In the genomic region with DNA sequence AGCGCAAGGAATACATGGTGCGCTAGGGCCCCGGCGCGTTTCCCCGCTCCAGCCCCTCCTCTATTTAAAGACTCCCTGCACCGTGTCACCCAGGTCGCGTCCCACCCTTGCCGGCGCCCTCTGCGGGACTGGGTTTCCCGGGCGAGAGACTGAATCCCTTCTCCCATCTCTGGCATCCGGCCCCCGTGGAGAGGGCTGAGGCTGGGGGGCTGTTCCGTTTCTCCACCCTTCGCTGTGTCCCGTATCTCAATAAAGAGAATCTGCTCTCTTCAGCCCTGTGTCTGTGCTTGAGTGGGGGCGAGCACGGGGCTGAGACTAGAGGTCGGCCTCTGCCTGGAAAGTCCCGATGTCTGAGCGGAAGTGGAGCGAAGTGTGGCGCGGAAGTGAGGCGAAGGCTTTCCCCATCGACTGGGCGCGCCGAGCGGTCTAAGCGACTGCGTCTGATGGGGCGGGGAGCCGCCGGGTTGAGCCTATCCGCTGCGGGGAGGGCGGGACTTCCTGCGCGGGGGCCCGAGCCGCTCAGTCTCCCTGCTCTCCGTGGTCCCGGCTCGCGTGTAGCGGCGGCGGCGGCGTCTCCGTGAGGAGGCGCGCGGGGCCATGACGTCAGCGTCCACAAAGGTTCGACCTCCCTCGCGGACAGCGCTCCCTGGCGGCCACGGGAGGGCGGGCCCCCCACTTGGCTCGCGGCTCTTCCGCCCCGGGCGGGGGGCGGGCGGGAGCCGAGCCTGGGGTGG, we compare ENCODE assay signal across 1 cellular context.
TF ChIP-seq lines count a peak whose summit lies in the region.

No MANE protein-coding gene starts in this region.

TF ChIP-seq in HepG2, 621 proteins besides CTCF, POLR2A, EP300 and RAD21 (continues in another document):
- TF ChIP-seq CBFB (CRISPR knock-in tag; IDR thresholded peaks at IDR 0.05) (peak; percentile 59; the same call in 1 of the 2 replicates), ZNF329 (CRISPR knock-in tag; IDR thresholded peaks at IDR 0.05; ENCODE audit: low read depth) (0 out of 2 replicates have a peak, but pooled peaks have one; percentile 59), PRDM4 (CRISPR knock-in tag; IDR thresholded peaks at IDR 0.05; ENCODE audit: borderline replicate concordance) (0 out of 2 replicates have a peak, but pooled peaks have one; percentile 23), CBX2 (IDR thresholded peaks at IDR 0.05; ENCODE audit: low read depth, low read length) (no peak), CBX2 (CRISPR knock-in tag; IDR thresholded peaks at IDR 0.05; ENCODE audit: low read depth) (no peak), FUBP1 (CRISPR knock-in tag; IDR thresholded peaks at IDR 0.05; ENCODE audit: borderline replicate concordance) (peak; percentile 78; the same call in 1 of the 2 replicates), U2AF1 (optimal IDR thresholded peaks at IDR 0.05; ENCODE audit: low read depth, low read length) (peak; percentile 35), RFX1 (IDR thresholded peaks at IDR 0.05) (no peak), ZSCAN25 (CRISPR knock-in tag; IDR thresholded peaks at IDR 0.05) (peak; percentile 66; the same call in 1 of the 2 replicates), GABPA (IDR thresholded peaks at IDR 0.05; ENCODE audit: low read depth, low read length) (peak; percentile 84), GABPA (CRISPR knock-in tag; IDR thresholded peaks at IDR 0.05; ENCODE audit: low read depth) (peak; percentile 94), ZFP62 (CRISPR knock-in tag; IDR thresholded peaks at IDR 0.05) (no peak), CBX5 (CRISPR knock-in tag; IDR thresholded peaks at IDR 0.05; ENCODE audit: borderline replicate concordance) (no peak), PPARG (CRISPR knock-in tag; conservative IDR thresholded peaks at IDR 0.05) (no peak), ZFYVE20 (CRISPR knock-in tag; IDR thresholded peaks at IDR 0.05; ENCODE audit: borderline replicate concordance, low read depth) (no peak), ZBTB39 (CRISPR knock-in tag; IDR thresholded peaks at IDR 0.05) (0 out of 2 replicates have a peak, but pooled peaks have one; percentile 73), FLYWCH1 (CRISPR knock-in tag; IDR thresholded peaks at IDR 0.05) (no peak), CEBPB (IDR thresholded peaks at IDR 0.05; ENCODE audit: borderline replicate concordance, low read depth, low read length) (peak; percentile 15; the same call in 1 of the 2 replicates), PAXIP1 (CRISPR knock-in tag; conservative IDR thresholded peaks at IDR 0.05) (peak; percentile 60), CSRNP1 (CRISPR knock-in tag; IDR thresholded peaks at IDR 0.05) (0 out of 2 replicates have a peak, but pooled peaks have one; percentile 10), HDAC6 (IDR thresholded peaks at IDR 0.05; ENCODE audit: low read depth, low read length) (no peak), ZNF704 (CRISPR knock-in tag; IDR thresholded peaks at IDR 0.05; ENCODE audit: borderline replicate concordance) (no peak), NR1H2 (CRISPR knock-in tag; IDR thresholded peaks at IDR 0.05; ENCODE audit: borderline replicate concordance, low read depth) (no peak; the same call in 1 of the 2 replicates), GFI1 (CRISPR knock-in tag; IDR thresholded peaks at IDR 0.05; ENCODE audit: borderline replicate concordance) (peak; percentile 63; the same call in 1 of the 2 replicates), ZSCAN12 (CRISPR knock-in tag; IDR thresholded peaks at IDR 0.05) (no peak), KDM3A (CRISPR knock-in tag; IDR thresholded peaks at IDR 0.05; ENCODE audit: low read depth) (peak; percentile 89; the same call in 1 of the 2 replicates), ZNF280B (CRISPR knock-in tag; IDR thresholded peaks at IDR 0.05; ENCODE audit: borderline replicate concordance) (peak; percentile 71; the same call in 1 of the 2 replicates), NFYB (CRISPR knock-in tag; IDR thresholded peaks at IDR 0.05) (peak; percentile 85), NFIB (CRISPR knock-in tag; IDR thresholded peaks at IDR 0.05; ENCODE audit: borderline replicate concordance) (no peak), TGIF2 (CRISPR knock-in tag; IDR thresholded peaks at IDR 0.05) (peak; percentile 30; the same call in 1 of the 2 replicates), BORCS8-MEF2B (CRISPR knock-in tag; IDR thresholded peaks at IDR 0.05) (no peak), ISX (CRISPR knock-in tag; conservative IDR thresholded peaks at IDR 0.05) (no peak)
- TF ChIP-seq, protein P1, sequence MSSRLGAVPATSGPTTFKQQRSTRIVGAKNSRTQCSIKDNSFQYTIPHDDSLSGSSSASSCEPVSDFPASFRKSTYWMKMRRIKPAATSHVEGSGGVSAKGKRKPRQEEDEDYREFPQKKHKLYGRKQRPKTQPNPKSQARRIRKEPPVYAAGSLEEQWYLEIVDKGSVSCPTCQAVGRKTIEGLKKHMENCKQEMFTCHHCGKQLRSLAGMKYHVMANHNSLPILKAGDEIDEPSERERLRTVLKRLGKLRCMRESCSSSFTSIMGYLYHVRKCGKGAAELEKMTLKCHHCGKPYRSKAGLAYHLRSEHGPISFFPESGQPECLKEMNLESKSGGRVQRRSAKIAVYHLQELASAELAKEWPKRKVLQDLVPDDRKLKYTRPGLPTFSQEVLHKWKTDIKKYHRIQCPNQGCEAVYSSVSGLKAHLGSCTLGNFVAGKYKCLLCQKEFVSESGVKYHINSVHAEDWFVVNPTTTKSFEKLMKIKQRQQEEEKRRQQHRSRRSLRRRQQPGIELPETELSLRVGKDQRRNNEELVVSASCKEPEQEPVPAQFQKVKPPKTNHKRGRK (CRISPR knock-in tag; IDR thresholded peaks at IDR 0.05) = no peak
- TF ChIP-seq, protein P2, sequence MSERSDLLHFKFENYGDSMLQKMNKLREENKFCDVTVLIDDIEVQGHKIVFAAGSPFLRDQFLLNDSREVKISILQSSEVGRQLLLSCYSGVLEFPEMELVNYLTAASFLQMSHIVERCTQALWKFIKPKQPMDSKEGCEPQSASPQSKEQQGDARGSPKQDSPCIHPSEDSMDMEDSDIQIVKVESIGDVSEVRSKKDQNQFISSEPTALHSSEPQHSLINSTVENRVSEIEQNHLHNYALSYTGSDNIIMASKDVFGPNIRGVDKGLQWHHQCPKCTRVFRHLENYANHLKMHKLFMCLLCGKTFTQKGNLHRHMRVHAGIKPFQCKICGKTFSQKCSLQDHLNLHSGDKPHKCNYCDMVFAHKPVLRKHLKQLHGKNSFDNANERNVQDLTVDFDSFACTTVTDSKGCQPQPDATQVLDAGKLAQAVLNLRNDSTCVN (CRISPR knock-in tag; IDR thresholded peaks at IDR 0.05; ENCODE audit: borderline replicate concordance) = no peak
- TF ChIP-seq, protein P3, sequence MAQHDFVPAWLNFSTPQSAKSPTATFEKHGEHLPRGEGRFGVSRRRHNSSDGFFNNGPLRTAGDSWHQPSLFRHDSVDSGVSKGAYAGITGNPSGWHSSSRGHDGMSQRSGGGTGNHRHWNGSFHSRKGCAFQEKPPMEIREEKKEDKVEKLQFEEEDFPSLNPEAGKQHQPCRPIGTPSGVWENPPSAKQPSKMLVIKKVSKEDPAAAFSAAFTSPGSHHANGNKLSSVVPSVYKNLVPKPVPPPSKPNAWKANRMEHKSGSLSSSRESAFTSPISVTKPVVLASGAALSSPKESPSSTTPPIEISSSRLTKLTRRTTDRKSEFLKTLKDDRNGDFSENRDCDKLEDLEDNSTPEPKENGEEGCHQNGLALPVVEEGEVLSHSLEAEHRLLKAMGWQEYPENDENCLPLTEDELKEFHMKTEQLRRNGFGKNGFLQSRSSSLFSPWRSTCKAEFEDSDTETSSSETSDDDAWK (CRISPR knock-in tag; IDR thresholded peaks at IDR 0.05) = no peak
